In genomic region chr5:114678778-114679177, GRCh38 we compare ENCODE assay signal across 22 cellular contexts.
"Had no signal": no experiment of that assay in that cellular context is flagged by ENCODE, and none has a peak within 500 bp of the region (broad histone marks: within the 10 kb centered on the region; RNA-seq: fewer than 3 reads in every experiment).

No MANE protein-coding gene starts in this region.

- H3K36me3 Mint-ChIP-seq: activated naive CD8-positive, alpha-beta T cell; naive thymus-derived CD4-positive, alpha-beta T cell; stimulated activated naive B cell treated with anti-CD40 and anti-IgM and Interleukin-4, amounts not matched to agents 10 μg/mL and 1 μg/mL and 100 μg/mL, for 72 hours had no signal

- H3K27ac Mint-ChIP-seq: activated naive CD8-positive, alpha-beta T cell; naive thymus-derived CD4-positive, alpha-beta T cell; stimulated activated naive B cell treated with anti-CD40 and anti-IgM and Interleukin-4, amounts not matched to agents 10 μg/mL and 1 μg/mL and 100 μg/mL, for 72 hours; T-helper 2 cell treated with Interferon-gamma antibody and Interleukin-4, amounts not matched to agents 5 μg/mL and 100 μg/mL, for 36 hours had no signal

- ATAC-seq: body of pancreas; gastrocnemius medialis; left colon; naive thymus-derived CD4-positive, alpha-beta T cell; pancreas; stimulated activated naive B cell treated with anti-CD40 and anti-IgM and Interleukin-4, amounts not matched to agents 10 μg/mL and 1 μg/mL and 100 μg/mL, for 72 hours had no signal

- DNase-seq: activated CD4-positive, alpha-beta T cell treated with anti-CD3 and anti-CD28 coated beads for 48 hours; activated CD4-positive, alpha-beta T cell treated with anti-CD3 and anti-CD28 coated beads, Interleukin-2, amount 50 U/mL, for 48 hours; activated CD8-positive, alpha-beta memory T cell treated with anti-CD3 and anti-CD28 coated beads for 24 hours; activated effector memory CD4-positive, alpha-beta T cell treated with Interleukin-2 at 50 U/mL for 16 hours; activated naive CD4-positive, alpha-beta T cell treated with Interleukin-2 at 50 U/mL for 16 hours; anterior cingulate cortex; body of pancreas; effector memory CD4-positive, alpha-beta T cell; erythroblast; gastrocnemius medialis; left colon; mammary epithelial cell; midbrain; naive thymus-derived CD4-positive, alpha-beta T cell; nucleus accumbens; pancreas; stimulated activated CD4-positive, alpha-beta T cell treated with anti-CD3 and anti-CD28 coated beads, Interleukin-2, amount 100 ng/mL, for 24 hours; stimulated activated naive B cell treated with anti-CD40 and anti-IgM and Interleukin-4, amounts not matched to agents 10 μg/mL and 1 μg/mL and 100 μg/mL, for 72 hours; T-helper 1 cell; tibial artery had no signal

- H3K4me3 Mint-ChIP-seq: activated naive CD8-positive, alpha-beta T cell; naive thymus-derived CD4-positive, alpha-beta T cell; stimulated activated naive B cell treated with anti-CD40 and anti-IgM and Interleukin-4, amounts not matched to agents 10 μg/mL and 1 μg/mL and 100 μg/mL, for 72 hours; T-helper 2 cell treated with Interferon-gamma antibody and Interleukin-4, amounts not matched to agents 5 μg/mL and 100 μg/mL, for 36 hours had no signal

- H3K4me1 Mint-ChIP-seq: stimulated activated naive B cell treated with anti-CD40 and anti-IgM and Interleukin-4, amounts not matched to agents 10 μg/mL and 1 μg/mL and 100 μg/mL, for 72 hours had no signal

- H3K27me3 Mint-ChIP-seq: activated naive CD8-positive, alpha-beta T cell; naive thymus-derived CD4-positive, alpha-beta T cell; stimulated activated naive B cell treated with anti-CD40 and anti-IgM and Interleukin-4, amounts not matched to agents 10 μg/mL and 1 μg/mL and 100 μg/mL, for 72 hours had no signal
